In genomic region chr3:139087621-139088020, GRCh38 we compare ENCODE assay signal across 44 cellular contexts. TPM values are rescaled to one million over a fixed set of nuclear protein-coding genes. Genes with fewer than 3 reads are reported as not detected.
"Had no signal": no experiment of that assay in that cellular context is flagged by ENCODE, and none has a peak within 500 bp of the region (broad histone marks: within the 10 kb centered on the region; RNA-seq: fewer than 3 reads in every experiment).

No MANE protein-coding gene starts in this region.

- H3K36me3 Mint-ChIP-seq: activated naive CD4-positive, alpha-beta T cell treated with anti-CD3 and anti-CD28 coated beads, Interleukin-2, amount 10 ng/mL, durations not matched to agents 7 days and 5 days; activated naive CD4-positive, alpha-beta T cell treated with anti-CD3 and anti-CD28 coated beads, Interleukin-2, amount 50 U/mL, for 24 hours; activated naive CD8-positive, alpha-beta T cell; activated naive CD8-positive, alpha-beta T cell treated with anti-CD3 and anti-CD28 coated beads for 36 hours; activated naive CD8-positive, alpha-beta T cell treated with anti-CD3 and anti-CD28 coated beads, Interleukin-2, amount 10 ng/mL, durations not matched to agents 7 days and 5 days; brain had no signal

- H3K36me3 ChIP-seq: adrenal gland, ascending aorta, brain microvascular endothelial cell, breast epithelium, cardiac muscle cell had no signal

- H3K27ac ChIP-seq: adrenal gland, ascending aorta, body of pancreas, brain microvascular endothelial cell, breast epithelium, cardiac muscle cell had no signal

- H3K4me1 Mint-ChIP-seq: activated naive CD4-positive, alpha-beta T cell treated with anti-CD3 and anti-CD28 coated beads, Interleukin-2, amount 10 ng/mL, durations not matched to agents 7 days and 5 days; activated naive CD4-positive, alpha-beta T cell treated with anti-CD3 and anti-CD28 coated beads, Interleukin-2, amount 50 U/mL, for 24 hours; activated naive CD8-positive, alpha-beta T cell treated with anti-CD3 and anti-CD28 coated beads for 36 hours; activated naive CD8-positive, alpha-beta T cell treated with anti-CD3 and anti-CD28 coated beads, Interleukin-2, amount 10 ng/mL, durations not matched to agents 7 days and 5 days; activated naive CD8-positive, alpha-beta T cell treated with anti-CD3 and anti-CD28 coated beads, Interleukin-2, amount 50 U/mL, for 24 hours; activated T-helper 17 cell treated with anti-CD3 and anti-CD28 coated beads, Interleukin-2, amount 50 U/mL, for 72 hours; brain; central memory CD8-positive, alpha-beta T cell had no signal

- H3K27ac Mint-ChIP-seq: activated naive CD4-positive, alpha-beta T cell treated with anti-CD3 and anti-CD28 coated beads for 36 hours; activated naive CD4-positive, alpha-beta T cell treated with anti-CD3 and anti-CD28 coated beads, Interleukin-2, amount 10 ng/mL, durations not matched to agents 7 days and 5 days; activated naive CD4-positive, alpha-beta T cell treated with anti-CD3 and anti-CD28 coated beads, Interleukin-2, amount 50 U/mL, for 24 hours; activated naive CD4-positive, alpha-beta T cell treated with anti-CD3 and anti-CD28 coated beads, Interleukin-2, amount 50 U/mL, for 72 hours; activated naive CD8-positive, alpha-beta T cell; activated naive CD8-positive, alpha-beta T cell treated with anti-CD3 and anti-CD28 coated beads for 36 hours; activated naive CD8-positive, alpha-beta T cell treated with anti-CD3 and anti-CD28 coated beads, Interleukin-2, amount 10 ng/mL, durations not matched to agents 7 days and 5 days; activated naive CD8-positive, alpha-beta T cell treated with anti-CD3 and anti-CD28 coated beads, Interleukin-2, amount 50 U/mL, for 24 hours; activated T-cell treated with anti-CD3 and anti-CD28 coated beads, Interleukin-2, amount 50 U/mL, for 24 hours; activated T-cell treated with anti-CD3 and anti-CD28 coated beads, Interleukin-2, amount 50 U/mL, for 72 hours; activated T-helper 1 cell treated with anti-CD3 and anti-CD28 coated beads, Interleukin-12 subunit alpha, Interleukin-12 subunit beta, Interleukin-2, Interleukin-4 antibody, amounts not matched to agents 30 ng/mL and 10 ng/mL and 1 ng/mL, durations not matched to agents 14 hours and 24 hours and 36 hours; activated T-helper 17 cell treated with anti-CD3 and anti-CD28 coated beads, Interleukin-2, amount 50 U/mL, for 72 hours; activated T-helper 2 cell treated with anti-CD3 and anti-CD28 coated beads, Interferon-gamma antibody, Interleukin-2, Interleukin-4, amounts not matched to agents 10 μg/mL and 5 μg/mL and 100 μg/mL, durations not matched to agents 14 hours and 24 hours and 36 hours; brain had no signal

- H3K4me3 ChIP-seq: adrenal gland, ascending aorta, body of pancreas, breast epithelium, cardiac muscle cell had no signal

- ATAC-seq: activated naive CD4-positive, alpha-beta T cell treated with anti-CD3 and anti-CD28 coated beads, Interleukin-2, amount 50 U/mL, for 72 hours; activated naive CD8-positive, alpha-beta T cell treated with anti-CD3 and anti-CD28 coated beads, Interleukin-2, amount 50 U/mL, for 24 hours; activated T-cell treated with anti-CD3 and anti-CD28 coated beads, Interleukin-2, amount 50 U/mL, for 4 hours; activated T-cell treated with anti-CD3 and anti-CD28 coated beads, Interleukin-2, amount 50 U/mL, for 72 hours; activated T-helper 17 cell treated with anti-CD3 and anti-CD28 coated beads, Interleukin-2, amount 50 U/mL, for 72 hours; body of pancreas had no signal

- H3K9me3 Mint-ChIP-seq: activated T-helper 17 cell treated with anti-CD3 and anti-CD28 coated beads, Interleukin-2, amount 50 U/mL, for 72 hours; central memory CD8-positive, alpha-beta T cell had no signal

- DNase-seq: activated effector memory CD4-positive, alpha-beta T cell treated with anti-CD3 and anti-CD28 coated beads, Interleukin-2, amount 50 U/mL, for 16 hours; activated effector memory CD4-positive, alpha-beta T cell treated with Interleukin-2 at 50 U/mL for 16 hours; activated gamma-delta T cell; activated gamma-delta T cell treated with Interleukin-2 at 50 U/mL for 16 hours; activated naive CD4-positive, alpha-beta T cell; activated naive CD4-positive, alpha-beta T cell treated with anti-CD3 and anti-CD28 coated beads for 36 hours; activated naive CD4-positive, alpha-beta T cell treated with anti-CD3 and anti-CD28 coated beads, Interleukin-2, amount 10 ng/mL, durations not matched to agents 7 days and 5 days; activated naive CD4-positive, alpha-beta T cell treated with anti-CD3 and anti-CD28 coated beads, Interleukin-2, amount 50 U/mL, for 16 hours; activated naive CD4-positive, alpha-beta T cell treated with Interleukin-2 at 50 U/mL for 16 hours; activated naive CD8-positive, alpha-beta T cell treated with anti-CD3 and anti-CD28 coated beads for 36 hours; activated naive CD8-positive, alpha-beta T cell treated with anti-CD3 and anti-CD28 coated beads, Interleukin-2, amount 10 ng/mL, durations not matched to agents 7 days and 5 days; activated naive CD8-positive, alpha-beta T cell treated with anti-CD3 and anti-CD28 coated beads, Interleukin-2, amount 50 U/mL, for 24 hours; activated T-cell treated with anti-CD3 and anti-CD28 coated beads, Interleukin-2, amount 50 U/mL, for 1 hour; activated T-cell treated with anti-CD3 and anti-CD28 coated beads, Interleukin-2, amount 50 U/mL, for 24 hours; activated T-cell treated with anti-CD3 and anti-CD28 coated beads, Interleukin-2, amount 50 U/mL, for 4 hours; activated T-cell treated with anti-CD3 and anti-CD28 coated beads, Interleukin-2, amount 50 U/mL, for 48 hours; activated T-cell treated with anti-CD3 and anti-CD28 coated beads, Interleukin-2, amount 50 U/mL, for 72 hours; adrenal gland; amniotic stem cell; amygdala; anterior cingulate cortex; aorta; body of pancreas; brain microvascular endothelial cell; caudate nucleus; central memory CD4-positive, alpha-beta T cell; cerebellar nuclear complex had no signal

- H3K4me3 Mint-ChIP-seq: activated naive CD4-positive, alpha-beta T cell treated with anti-CD3 and anti-CD28 coated beads for 36 hours; activated naive CD4-positive, alpha-beta T cell treated with anti-CD3 and anti-CD28 coated beads, Interleukin-2, amount 10 ng/mL, durations not matched to agents 7 days and 5 days; activated naive CD4-positive, alpha-beta T cell treated with anti-CD3 and anti-CD28 coated beads, Interleukin-2, amount 50 U/mL, for 24 hours; activated naive CD8-positive, alpha-beta T cell; activated naive CD8-positive, alpha-beta T cell treated with anti-CD3 and anti-CD28 coated beads for 36 hours; activated naive CD8-positive, alpha-beta T cell treated with anti-CD3 and anti-CD28 coated beads, Interleukin-2, amount 10 ng/mL, durations not matched to agents 7 days and 5 days; activated naive CD8-positive, alpha-beta T cell treated with anti-CD3 and anti-CD28 coated beads, Interleukin-2, amount 50 U/mL, for 24 hours; activated T-cell treated with anti-CD3 and anti-CD28 coated beads, Interleukin-2, amount 50 U/mL, for 24 hours; activated T-cell treated with anti-CD3 and anti-CD28 coated beads, Interleukin-2, amount 50 U/mL, for 4 hours; activated T-cell treated with anti-CD3 and anti-CD28 coated beads, Interleukin-2, amount 50 U/mL, for 72 hours; activated T-helper 1 cell treated with anti-CD3 and anti-CD28 coated beads, Interleukin-12 subunit alpha, Interleukin-12 subunit beta, Interleukin-2, Interleukin-4 antibody, amounts not matched to agents 30 ng/mL and 10 ng/mL and 1 ng/mL, durations not matched to agents 14 hours and 24 hours and 36 hours; activated T-helper 17 cell treated with anti-CD3 and anti-CD28 coated beads, Interleukin-2, amount 50 U/mL, for 72 hours; brain; central memory CD8-positive, alpha-beta T cell had no signal

- H3K4me1 ChIP-seq: adrenal gland, ascending aorta, body of pancreas, breast epithelium had no signal

- H3K9me3 ChIP-seq: adrenal gland, ascending aorta had no signal

- H3K27me3 ChIP-seq: adrenal gland, ascending aorta, body of pancreas, brain microvascular endothelial cell, breast epithelium, cardiac muscle cell had no signal

RNA-seq across cellular contexts. Expression of gene PRR23C, which starts 42.9 kb away (rescaled TPM):
- total RNA-seq: activated naive CD4-positive, alpha-beta T cell treated with anti-CD3 and anti-CD28 coated beads for 36 hours; activated naive CD4-positive, alpha-beta T cell treated with anti-CD3 and anti-CD28 coated beads, Interleukin-2, amount 50 U/mL, for 72 hours; activated naive CD8-positive, alpha-beta T cell treated with anti-CD3 and anti-CD28 coated beads for 36 hours; activated naive CD8-positive, alpha-beta T cell treated with anti-CD3 and anti-CD28 coated beads, Interleukin-2, amount 10 ng/mL, durations not matched to agents 7 days and 5 days; activated T-cell treated with anti-CD3 and anti-CD28 coated beads, Interleukin-2, amount 50 U/mL, for 4 hours; activated T-cell treated with anti-CD3 and anti-CD28 coated beads, Interleukin-2, amount 50 U/mL, for 72 hours; activated T-helper 1 cell treated with anti-CD3 and anti-CD28 coated beads, Interleukin-12 subunit alpha, Interleukin-12 subunit beta, Interleukin-2, Interleukin-4 antibody, amounts not matched to agents 30 ng/mL and 10 ng/mL and 1 ng/mL, durations not matched to agents 14 hours and 24 hours and 36 hours; activated T-helper 17 cell treated with anti-CD3 and anti-CD28 coated beads, Interleukin-2, amount 50 U/mL, for 72 hours; activated T-helper 2 cell treated with anti-CD3 and anti-CD28 coated beads, Interferon-gamma antibody, Interleukin-2, Interleukin-4, amounts not matched to agents 10 μg/mL and 5 μg/mL and 100 μg/mL, durations not matched to agents 14 hours and 24 hours and 36 hours; adrenal gland; aorta; ascending aorta; astrocyte; body of pancreas; breast epithelium; bronchial epithelial cell; cardiac muscle cell; cardiac septum; cerebellum; chondrocyte had no signal
- polyA plus RNA-seq: adipose tissue, adrenal gland, cardiac muscle cell had no signal
